ENCODE assay signal across 12 cellular contexts in genomic region chr4:8516996-8517550, GRCh38.
"Had no signal": no experiment of that assay in that cellular context is flagged by ENCODE, and none has a peak within 500 bp of the region (broad histone marks: within the 10 kb centered on the region; RNA-seq: fewer than 3 reads in every experiment).

No MANE protein-coding gene starts in this region.

- H3K36me3 ChIP-seq: left ventricle myocardium inferior had no signal

- DNase-seq: activated CD4-positive, alpha-beta T cell treated with anti-CD3 and anti-CD28 coated beads, Interleukin-2, amount 10 ng/mL, durations not matched to agents 7 days and 5 days; activated CD4-positive, CD25-positive, alpha-beta regulatory T cell; activated CD8-positive, alpha-beta memory T cell treated with anti-CD3 and anti-CD28 coated beads for 24 hours; activated naive CD4-positive, alpha-beta T cell treated with anti-CD3 and anti-CD28 coated beads, Interleukin-2, amount 50 U/mL, for 16 hours; effector memory CD8-positive, alpha-beta T cell; kidney; left ventricle myocardium inferior; right cardiac atrium; stimulated activated CD4-positive, alpha-beta T cell treated with anti-CD3 and anti-CD28 coated beads, Interleukin-1b, Interleukin-23, amount 100 ng/mL, for 48 hours; stimulated activated naive CD4-positive, alpha-beta T cell had no signal

- H3K4me3 ChIP-seq: hepatocyte, left ventricle myocardium inferior had no signal

- H2AFZ ChIP-seq: hepatocyte had no signal

- H3K4me1 ChIP-seq: left ventricle myocardium inferior had no signal

- ATAC-seq: effector memory CD8-positive, alpha-beta T cell; right cardiac atrium had no signal

- H3K27me3 ChIP-seq: hepatocyte had no signal

- H3K4me2 ChIP-seq: hepatocyte had no signal

- H3K79me2 ChIP-seq: hepatocyte had no signal

- H3K27ac ChIP-seq: epithelial cell of prostate, hepatocyte, left ventricle myocardium inferior had no signal
